Comparison of ENCODE assay signal across 1 cellular context in the genomic region with DNA sequence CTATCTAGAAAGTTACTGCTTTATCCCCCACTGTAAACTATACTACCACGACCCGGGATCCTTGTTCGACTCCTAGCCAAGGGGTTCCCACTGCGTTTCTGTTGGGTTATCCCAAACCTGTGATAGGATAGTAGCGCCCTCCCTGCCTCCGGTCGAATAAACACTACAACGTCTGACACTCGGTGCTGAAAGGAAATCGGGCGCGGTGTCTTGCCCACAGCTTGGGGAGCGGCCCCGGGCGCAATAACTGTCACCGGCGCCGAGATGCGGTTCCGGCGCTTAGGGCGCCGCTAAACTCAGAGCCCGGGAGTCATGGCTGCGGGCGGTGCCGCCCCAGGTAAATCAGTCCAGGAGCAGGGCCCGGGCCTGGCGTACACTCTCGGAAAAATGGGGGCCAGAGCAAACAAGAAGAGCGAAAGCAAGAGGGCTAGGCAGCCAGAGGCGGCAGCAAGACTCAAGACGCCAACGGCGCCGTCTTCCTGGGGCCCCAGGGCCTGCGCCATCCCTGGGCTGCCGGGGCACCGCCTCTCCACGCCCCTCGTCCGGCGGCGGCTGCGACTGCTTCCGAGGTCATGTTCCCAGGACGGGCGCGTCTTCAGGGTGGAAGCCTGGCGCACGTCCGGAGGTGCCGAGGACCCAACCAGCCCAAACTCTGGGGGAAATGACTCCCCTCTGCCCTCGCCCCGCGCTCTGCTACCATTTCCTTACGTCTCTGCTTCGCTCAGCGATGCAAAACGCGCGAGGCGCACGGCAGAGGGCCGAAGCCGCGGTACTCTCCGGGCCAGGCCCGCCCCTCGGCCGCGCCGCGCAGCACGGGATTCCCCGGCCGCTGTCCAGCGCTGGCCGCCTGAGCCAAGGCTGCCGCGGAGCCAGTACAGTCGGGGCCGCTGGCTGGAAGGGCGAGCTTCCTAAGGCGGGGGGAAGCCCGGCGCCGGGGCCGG.
TF ChIP-seq lines count a peak whose summit lies in the region.

A gene (plus strand): TSS at position 575 of the 941 bp plus-strand sequence. CDS start 87 bp downstream, at position 662.

TF ChIP-seq in HepG2, 621 proteins besides CTCF, POLR2A, EP300 and RAD21 (continued from another document and continues in another):
- TF ChIP-seq, protein P1, sequence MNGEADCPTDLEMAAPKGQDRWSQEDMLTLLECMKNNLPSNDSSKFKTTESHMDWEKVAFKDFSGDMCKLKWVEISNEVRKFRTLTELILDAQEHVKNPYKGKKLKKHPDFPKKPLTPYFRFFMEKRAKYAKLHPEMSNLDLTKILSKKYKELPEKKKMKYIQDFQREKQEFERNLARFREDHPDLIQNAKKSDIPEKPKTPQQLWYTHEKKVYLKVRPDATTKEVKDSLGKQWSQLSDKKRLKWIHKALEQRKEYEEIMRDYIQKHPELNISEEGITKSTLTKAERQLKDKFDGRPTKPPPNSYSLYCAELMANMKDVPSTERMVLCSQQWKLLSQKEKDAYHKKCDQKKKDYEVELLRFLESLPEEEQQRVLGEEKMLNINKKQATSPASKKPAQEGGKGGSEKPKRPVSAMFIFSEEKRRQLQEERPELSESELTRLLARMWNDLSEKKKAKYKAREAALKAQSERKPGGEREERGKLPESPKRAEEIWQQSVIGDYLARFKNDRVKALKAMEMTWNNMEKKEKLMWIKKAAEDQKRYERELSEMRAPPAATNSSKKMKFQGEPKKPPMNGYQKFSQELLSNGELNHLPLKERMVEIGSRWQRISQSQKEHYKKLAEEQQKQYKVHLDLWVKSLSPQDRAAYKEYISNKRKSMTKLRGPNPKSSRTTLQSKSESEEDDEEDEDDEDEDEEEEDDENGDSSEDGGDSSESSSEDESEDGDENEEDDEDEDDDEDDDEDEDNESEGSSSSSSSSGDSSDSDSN (CRISPR knock-in tag; IDR thresholded peaks at IDR 0.05): peak; percentile 93
- 0 out of 2 replicates have a peak, but pooled peaks have one; percentile 44 for TF ChIP-seq ZNF143 (CRISPR knock-in tag; IDR thresholded peaks at IDR 0.05)
- TF ChIP-seq HNF4A (CRISPR knock-in tag; IDR thresholded peaks at IDR 0.05): no peak; the same call in 1 of the 2 replicates
- TF ChIP-seq ZBTB8A (CRISPR knock-in tag; IDR thresholded peaks at IDR 0.05; ENCODE audit: borderline replicate concordance, low read depth): peak; percentile 81
- TF ChIP-seq KLF16 (CRISPR knock-in tag; IDR thresholded peaks at IDR 0.05): peak in 1 of 2 experiments; percentile 55; a peak in 2 of 4 replicates
- TF ChIP-seq, protein P2, sequence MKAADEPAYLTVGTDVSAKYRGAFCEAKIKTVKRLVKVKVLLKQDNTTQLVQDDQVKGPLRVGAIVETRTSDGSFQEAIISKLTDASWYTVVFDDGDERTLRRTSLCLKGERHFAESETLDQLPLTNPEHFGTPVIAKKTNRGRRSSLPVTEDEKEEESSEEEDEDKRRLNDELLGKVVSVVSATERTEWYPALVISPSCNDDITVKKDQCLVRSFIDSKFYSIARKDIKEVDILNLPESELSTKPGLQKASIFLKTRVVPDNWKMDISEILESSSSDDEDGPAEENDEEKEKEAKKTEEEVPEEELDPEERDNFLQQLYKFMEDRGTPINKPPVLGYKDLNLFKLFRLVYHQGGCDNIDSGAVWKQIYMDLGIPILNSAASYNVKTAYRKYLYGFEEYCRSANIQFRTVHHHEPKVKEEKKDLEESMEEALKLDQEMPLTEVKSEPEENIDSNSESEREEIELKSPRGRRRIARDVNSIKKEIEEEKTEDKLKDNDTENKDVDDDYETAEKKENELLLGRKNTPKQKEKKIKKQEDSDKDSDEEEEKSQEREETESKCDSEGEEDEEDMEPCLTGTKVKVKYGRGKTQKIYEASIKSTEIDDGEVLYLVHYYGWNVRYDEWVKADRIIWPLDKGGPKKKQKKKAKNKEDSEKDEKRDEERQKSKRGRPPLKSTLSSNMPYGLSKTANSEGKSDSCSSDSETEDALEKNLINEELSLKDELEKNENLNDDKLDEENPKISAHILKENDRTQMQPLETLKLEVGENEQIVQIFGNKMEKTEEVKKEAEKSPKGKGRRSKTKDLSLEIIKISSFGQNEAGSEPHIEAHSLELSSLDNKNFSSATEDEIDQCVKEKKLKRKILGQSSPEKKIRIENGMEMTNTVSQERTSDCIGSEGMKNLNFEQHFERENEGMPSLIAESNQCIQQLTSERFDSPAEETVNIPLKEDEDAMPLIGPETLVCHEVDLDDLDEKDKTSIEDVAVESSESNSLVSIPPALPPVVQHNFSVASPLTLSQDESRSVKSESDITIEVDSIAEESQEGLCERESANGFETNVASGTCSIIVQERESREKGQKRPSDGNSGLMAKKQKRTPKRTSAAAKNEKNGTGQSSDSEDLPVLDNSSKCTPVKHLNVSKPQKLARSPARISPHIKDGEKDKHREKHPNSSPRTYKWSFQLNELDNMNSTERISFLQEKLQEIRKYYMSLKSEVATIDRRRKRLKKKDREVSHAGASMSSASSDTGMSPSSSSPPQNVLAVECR (CRISPR knock-in tag; IDR thresholded peaks at IDR 0.05; ENCODE audit: borderline replicate concordance): peak; percentile 91
- peak; percentile 47 for TF ChIP-seq IKZF4 (CRISPR knock-in tag; IDR thresholded peaks at IDR 0.05; ENCODE audit: borderline replicate concordance, low read depth, not compliant biosample characterization)
- no peak for TF ChIP-seq ZNF737 (CRISPR knock-in tag; IDR thresholded peaks at IDR 0.05; ENCODE audit: borderline replicate concordance)
- TF ChIP-seq GATAD2A (CRISPR knock-in tag; IDR thresholded peaks at IDR 0.05): peak; percentile 49; the same call in 1 of the 2 replicates
- TF ChIP-seq, protein P3, sequence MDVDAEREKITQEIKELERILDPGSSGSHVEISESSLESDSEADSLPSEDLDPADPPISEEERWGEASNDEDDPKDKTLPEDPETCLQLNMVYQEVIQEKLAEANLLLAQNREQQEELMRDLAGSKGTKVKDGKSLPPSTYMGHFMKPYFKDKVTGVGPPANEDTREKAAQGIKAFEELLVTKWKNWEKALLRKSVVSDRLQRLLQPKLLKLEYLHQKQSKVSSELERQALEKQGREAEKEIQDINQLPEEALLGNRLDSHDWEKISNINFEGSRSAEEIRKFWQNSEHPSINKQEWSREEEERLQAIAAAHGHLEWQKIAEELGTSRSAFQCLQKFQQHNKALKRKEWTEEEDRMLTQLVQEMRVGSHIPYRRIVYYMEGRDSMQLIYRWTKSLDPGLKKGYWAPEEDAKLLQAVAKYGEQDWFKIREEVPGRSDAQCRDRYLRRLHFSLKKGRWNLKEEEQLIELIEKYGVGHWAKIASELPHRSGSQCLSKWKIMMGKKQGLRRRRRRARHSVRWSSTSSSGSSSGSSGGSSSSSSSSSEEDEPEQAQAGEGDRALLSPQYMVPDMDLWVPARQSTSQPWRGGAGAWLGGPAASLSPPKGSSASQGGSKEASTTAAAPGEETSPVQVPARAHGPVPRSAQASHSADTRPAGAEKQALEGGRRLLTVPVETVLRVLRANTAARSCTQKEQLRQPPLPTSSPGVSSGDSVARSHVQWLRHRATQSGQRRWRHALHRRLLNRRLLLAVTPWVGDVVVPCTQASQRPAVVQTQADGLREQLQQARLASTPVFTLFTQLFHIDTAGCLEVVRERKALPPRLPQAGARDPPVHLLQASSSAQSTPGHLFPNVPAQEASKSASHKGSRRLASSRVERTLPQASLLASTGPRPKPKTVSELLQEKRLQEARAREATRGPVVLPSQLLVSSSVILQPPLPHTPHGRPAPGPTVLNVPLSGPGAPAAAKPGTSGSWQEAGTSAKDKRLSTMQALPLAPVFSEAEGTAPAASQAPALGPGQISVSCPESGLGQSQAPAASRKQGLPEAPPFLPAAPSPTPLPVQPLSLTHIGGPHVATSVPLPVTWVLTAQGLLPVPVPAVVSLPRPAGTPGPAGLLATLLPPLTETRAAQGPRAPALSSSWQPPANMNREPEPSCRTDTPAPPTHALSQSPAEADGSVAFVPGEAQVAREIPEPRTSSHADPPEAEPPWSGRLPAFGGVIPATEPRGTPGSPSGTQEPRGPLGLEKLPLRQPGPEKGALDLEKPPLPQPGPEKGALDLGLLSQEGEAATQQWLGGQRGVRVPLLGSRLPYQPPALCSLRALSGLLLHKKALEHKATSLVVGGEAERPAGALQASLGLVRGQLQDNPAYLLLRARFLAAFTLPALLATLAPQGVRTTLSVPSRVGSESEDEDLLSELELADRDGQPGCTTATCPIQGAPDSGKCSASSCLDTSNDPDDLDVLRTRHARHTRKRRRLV (CRISPR knock-in tag; IDR thresholded peaks at IDR 0.05): no peak
- peak; percentile 40; the same call in 1 of the 2 replicates for TF ChIP-seq MED13 (CRISPR knock-in tag; IDR thresholded peaks at IDR 0.05)
- peak; percentile 75 for TF ChIP-seq TP53 (CRISPR knock-in tag; conservative IDR thresholded peaks at IDR 0.05)
- TF ChIP-seq KLF6 (CRISPR knock-in tag; IDR thresholded peaks at IDR 0.05): peak; percentile 48; the same call in 1 of the 2 replicates
- TF ChIP-seq SALL1 (CRISPR knock-in tag; IDR thresholded peaks at IDR 0.05): peak; percentile 79
- peak; percentile 30; the same call in 1 of the 2 replicates for TF ChIP-seq NCOA1 (CRISPR knock-in tag; IDR thresholded peaks at IDR 0.05)
- peak; percentile 66; the same call in 1 of the 2 replicates for TF ChIP-seq YEATS2 (CRISPR knock-in tag; IDR thresholded peaks at IDR 0.05; ENCODE audit: borderline replicate concordance)
- TF ChIP-seq TSC22D2 (CRISPR knock-in tag; IDR thresholded peaks at IDR 0.05; ENCODE audit: borderline replicate concordance): peak; percentile 32; the same call in 1 of the 2 replicates
- TF ChIP-seq ARNTL (CRISPR knock-in tag; IDR thresholded peaks at IDR 0.05): peak; percentile 33; the same call in 1 of the 2 replicates
- TF ChIP-seq KLF15 (CRISPR knock-in tag; IDR thresholded peaks at IDR 0.05; ENCODE audit: borderline replicate concordance): peak; percentile 65; the same call in 1 of the 2 replicates
- TF ChIP-seq, protein P4, sequence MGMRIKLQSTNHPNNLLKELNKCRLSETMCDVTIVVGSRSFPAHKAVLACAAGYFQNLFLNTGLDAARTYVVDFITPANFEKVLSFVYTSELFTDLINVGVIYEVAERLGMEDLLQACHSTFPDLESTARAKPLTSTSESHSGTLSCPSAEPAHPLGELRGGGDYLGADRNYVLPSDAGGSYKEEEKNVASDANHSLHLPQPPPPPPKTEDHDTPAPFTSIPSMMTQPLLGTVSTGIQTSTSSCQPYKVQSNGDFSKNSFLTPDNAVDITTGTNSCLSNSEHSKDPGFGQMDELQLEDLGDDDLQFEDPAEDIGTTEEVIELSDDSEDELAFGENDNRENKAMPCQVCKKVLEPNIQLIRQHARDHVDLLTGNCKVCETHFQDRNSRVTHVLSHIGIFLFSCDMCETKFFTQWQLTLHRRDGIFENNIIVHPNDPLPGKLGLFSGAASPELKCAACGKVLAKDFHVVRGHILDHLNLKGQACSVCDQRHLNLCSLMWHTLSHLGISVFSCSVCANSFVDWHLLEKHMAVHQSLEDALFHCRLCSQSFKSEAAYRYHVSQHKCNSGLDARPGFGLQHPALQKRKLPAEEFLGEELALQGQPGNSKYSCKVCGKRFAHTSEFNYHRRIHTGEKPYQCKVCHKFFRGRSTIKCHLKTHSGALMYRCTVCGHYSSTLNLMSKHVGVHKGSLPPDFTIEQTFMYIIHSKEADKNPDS (CRISPR knock-in tag; IDR thresholded peaks at IDR 0.05): 0 out of 2 replicates have a peak, but pooled peaks have one; percentile 45
- TF ChIP-seq NR2F2 (IDR thresholded peaks at IDR 0.05; ENCODE audit: borderline replicate concordance, low read depth): no peak
- TF ChIP-seq EZH2 (conservative IDR thresholded peaks at IDR 0.05; ENCODE audit: low read depth, low read length): no peak
- TF ChIP-seq ZNF337 (CRISPR knock-in tag; IDR thresholded peaks at IDR 0.05; ENCODE audit: borderline replicate concordance, low read depth): 0 out of 2 replicates have a peak, but pooled peaks have one; percentile 42
- peak; percentile 63; the same call in 1 of the 2 replicates for TF ChIP-seq ZNF674 (CRISPR knock-in tag; IDR thresholded peaks at IDR 0.05; ENCODE audit: low read depth)
- TF ChIP-seq GZF1 (CRISPR knock-in tag; IDR thresholded peaks at IDR 0.05): peak; percentile 84
- TF ChIP-seq, protein P5, sequence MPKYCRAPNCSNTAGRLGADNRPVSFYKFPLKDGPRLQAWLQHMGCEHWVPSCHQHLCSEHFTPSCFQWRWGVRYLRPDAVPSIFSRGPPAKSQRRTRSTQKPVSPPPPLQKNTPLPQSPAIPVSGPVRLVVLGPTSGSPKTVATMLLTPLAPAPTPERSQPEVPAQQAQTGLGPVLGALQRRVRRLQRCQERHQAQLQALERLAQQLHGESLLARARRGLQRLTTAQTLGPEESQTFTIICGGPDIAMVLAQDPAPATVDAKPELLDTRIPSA (CRISPR knock-in tag; IDR thresholded peaks at IDR 0.05; ENCODE audit: borderline replicate concordance): no peak
- TF ChIP-seq HES4 (CRISPR knock-in tag; IDR thresholded peaks at IDR 0.05; ENCODE audit: borderline replicate concordance): peak; percentile 18; the same call in 1 of the 2 replicates
- TF ChIP-seq FOSL1 (CRISPR knock-in tag; IDR thresholded peaks at IDR 0.05; ENCODE audit: borderline replicate concordance): 0 out of 2 replicates have a peak, but pooled peaks have one; percentile 22
- TF ChIP-seq ZKSCAN8 (CRISPR knock-in tag; IDR thresholded peaks at IDR 0.05; ENCODE audit: borderline replicate concordance): 0 out of 2 replicates have a peak, but pooled peaks have one; percentile 17
- peak; percentile 54; the same call in 1 of the 2 replicates for TF ChIP-seq ZNF501 (CRISPR knock-in tag; IDR thresholded peaks at IDR 0.05)
- TF ChIP-seq, protein P6, sequence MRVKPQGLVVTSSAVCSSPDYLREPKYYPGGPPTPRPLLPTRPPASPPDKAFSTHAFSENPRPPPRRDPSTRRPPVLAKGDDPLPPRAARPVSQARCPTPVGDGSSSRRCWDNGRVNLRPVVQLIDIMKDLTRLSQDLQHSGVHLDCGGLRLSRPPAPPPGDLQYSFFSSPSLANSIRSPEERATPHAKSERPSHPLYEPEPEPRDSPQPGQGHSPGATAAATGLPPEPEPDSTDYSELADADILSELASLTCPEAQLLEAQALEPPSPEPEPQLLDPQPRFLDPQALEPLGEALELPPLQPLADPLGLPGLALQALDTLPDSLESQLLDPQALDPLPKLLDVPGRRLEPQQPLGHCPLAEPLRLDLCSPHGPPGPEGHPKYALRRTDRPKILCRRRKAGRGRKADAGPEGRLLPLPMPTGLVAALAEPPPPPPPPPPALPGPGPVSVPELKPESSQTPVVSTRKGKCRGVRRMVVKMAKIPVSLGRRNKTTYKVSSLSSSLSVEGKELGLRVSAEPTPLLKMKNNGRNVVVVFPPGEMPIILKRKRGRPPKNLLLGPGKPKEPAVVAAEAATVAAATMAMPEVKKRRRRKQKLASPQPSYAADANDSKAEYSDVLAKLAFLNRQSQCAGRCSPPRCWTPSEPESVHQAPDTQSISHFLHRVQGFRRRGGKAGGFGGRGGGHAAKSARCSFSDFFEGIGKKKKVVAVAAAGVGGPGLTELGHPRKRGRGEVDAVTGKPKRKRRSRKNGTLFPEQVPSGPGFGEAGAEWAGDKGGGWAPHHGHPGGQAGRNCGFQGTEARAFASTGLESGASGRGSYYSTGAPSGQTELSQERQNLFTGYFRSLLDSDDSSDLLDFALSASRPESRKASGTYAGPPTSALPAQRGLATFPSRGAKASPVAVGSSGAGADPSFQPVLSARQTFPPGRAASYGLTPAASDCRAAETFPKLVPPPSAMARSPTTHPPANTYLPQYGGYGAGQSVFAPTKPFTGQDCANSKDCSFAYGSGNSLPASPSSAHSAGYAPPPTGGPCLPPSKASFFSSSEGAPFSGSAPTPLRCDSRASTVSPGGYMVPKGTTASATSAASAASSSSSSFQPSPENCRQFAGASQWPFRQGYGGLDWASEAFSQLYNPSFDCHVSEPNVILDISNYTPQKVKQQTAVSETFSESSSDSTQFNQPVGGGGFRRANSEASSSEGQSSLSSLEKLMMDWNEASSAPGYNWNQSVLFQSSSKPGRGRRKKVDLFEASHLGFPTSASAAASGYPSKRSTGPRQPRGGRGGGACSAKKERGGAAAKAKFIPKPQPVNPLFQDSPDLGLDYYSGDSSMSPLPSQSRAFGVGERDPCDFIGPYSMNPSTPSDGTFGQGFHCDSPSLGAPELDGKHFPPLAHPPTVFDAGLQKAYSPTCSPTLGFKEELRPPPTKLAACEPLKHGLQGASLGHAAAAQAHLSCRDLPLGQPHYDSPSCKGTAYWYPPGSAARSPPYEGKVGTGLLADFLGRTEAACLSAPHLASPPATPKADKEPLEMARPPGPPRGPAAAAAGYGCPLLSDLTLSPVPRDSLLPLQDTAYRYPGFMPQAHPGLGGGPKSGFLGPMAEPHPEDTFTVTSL (CRISPR knock-in tag; IDR thresholded peaks at IDR 0.05; ENCODE audit: borderline replicate concordance): peak; percentile 14; the same call in 1 of the 2 replicates
